Comparison of ENCODE assay signal across 12 cellular contexts in genomic region chr3:60610441-60611112, GRCh38.
DNase-seq lines count a peak whose midpoint lies in the region; ATAC-seq lines count a peak whose summit lies in the region.
"Had no signal": no experiment of that assay in that cellular context is flagged by ENCODE, and none has a peak within 500 bp of the region (broad histone marks: within the 10 kb centered on the region; RNA-seq: fewer than 3 reads in every experiment).

No MANE protein-coding gene starts in this region.

- no peak for ATAC-seq in stimulated activated memory B cell treated with anti-CD40 and anti-IgM and Interleukin-4, amounts not matched to agents 10 μg/mL and 1 μg/mL and 100 μg/mL, for 72 hours
- no peak for ATAC-seq in HG02798 (IDR thresholded peaks at IDR 0.05; ENCODE audit: poor library complexity, unreplicated experiment)
- ATAC-seq: activated T-cell treated with anti-CD3 and anti-CD28 coated beads, Interleukin-2, amount 50 U/mL, for 72 hours; natural killer cell treated with Interleukin-12 subunit alpha and Interleukin-12 subunit beta and Interleukin-15 and Interleukin-18, amount 100 ng/mL, for 72 hours had no signal

- H3K36me3 Mint-ChIP-seq in stimulated activated memory B cell treated with anti-CD40 and anti-IgM and Interleukin-4, amounts not matched to agents 10 μg/mL and 1 μg/mL and 100 μg/mL, for 72 hours: no peaks in the 10 kb centered on the region
- H3K36me3 Mint-ChIP-seq: natural killer cell treated with Interleukin-12 subunit alpha and Interleukin-12 subunit beta and Interleukin-15 and Interleukin-18, amount 100 ng/mL, for 72 hours had no signal

- H3K4me1 Mint-ChIP-seq in stimulated activated memory B cell treated with anti-CD40 and anti-IgM and Interleukin-4, amounts not matched to agents 10 μg/mL and 1 μg/mL and 100 μg/mL, for 72 hours: no peaks in the 10 kb centered on the region

- no peaks in the 10 kb centered on the region for H3K27me3 Mint-ChIP-seq in stimulated activated memory B cell treated with anti-CD40 and anti-IgM and Interleukin-4, amounts not matched to agents 10 μg/mL and 1 μg/mL and 100 μg/mL, for 72 hours

- H3K9me3 Mint-ChIP-seq in stimulated activated memory B cell treated with anti-CD40 and anti-IgM and Interleukin-4, amounts not matched to agents 10 μg/mL and 1 μg/mL and 100 μg/mL, for 72 hours: peaks cover 2% of the 10 kb centered on the region
- H3K9me3 Mint-ChIP-seq: natural killer cell treated with Interleukin-12 subunit alpha and Interleukin-12 subunit beta and Interleukin-15 and Interleukin-18, amount 100 ng/mL, for 72 hours had no signal

- DNase-seq in AG08395 (ENCODE audit: low spot score) (peak; percentile 37), NCI-H2196 treated with DMSO at 0.1 percent for 48 hours (lab: John Stamatoyannopoulos, UW; ENCODE audit: unreplicated experiment) (peak; percentile 35), fibroblast of gingiva (ENCODE audit: low read depth) (peak; percentile 73), non-pigmented ciliary epithelial cell (ENCODE audit: low read depth) (peak; percentile 68), CD1c-positive myeloid dendritic cell (ENCODE audit: extremely low spot score) (no peak), activated gamma-delta T cell treated with Interleukin-2 at 50 U/mL for 16 hours (no peak)
- DNase-seq: activated T-cell treated with anti-CD3 and anti-CD28 coated beads, Interleukin-2, amount 50 U/mL, for 72 hours; cortex of kidney; NCI-H1694 had no signal

- no peak overlapping the region for H3K27ac Mint-ChIP-seq in stimulated activated memory B cell treated with anti-CD40 and anti-IgM and Interleukin-4, amounts not matched to agents 10 μg/mL and 1 μg/mL and 100 μg/mL, for 72 hours
- H3K27ac Mint-ChIP-seq: activated T-cell treated with anti-CD3 and anti-CD28 coated beads, Interleukin-2, amount 50 U/mL, for 72 hours; natural killer cell treated with Interleukin-12 subunit alpha and Interleukin-12 subunit beta and Interleukin-15 and Interleukin-18, amount 100 ng/mL, for 72 hours had no signal

- no peak overlapping the region for H3K4me3 Mint-ChIP-seq in stimulated activated memory B cell treated with anti-CD40 and anti-IgM and Interleukin-4, amounts not matched to agents 10 μg/mL and 1 μg/mL and 100 μg/mL, for 72 hours
- H3K4me3 Mint-ChIP-seq: activated T-cell treated with anti-CD3 and anti-CD28 coated beads, Interleukin-2, amount 50 U/mL, for 72 hours; natural killer cell treated with Interleukin-12 subunit alpha and Interleukin-12 subunit beta and Interleukin-15 and Interleukin-18, amount 100 ng/mL, for 72 hours had no signal

Comparison
In these comparisons a context has a peak if more than half of its experiments do, and no peak if none do; other contexts are left out.
1. DNase-seq: peak in AG08395 (single experiment), NCI-H2196 treated with DMSO at 0.1 percent for 48 hours (single experiment), fibroblast of gingiva (single experiment) and non-pigmented ciliary epithelial cell (single experiment); none in CD1c-positive myeloid dendritic cell (single experiment) and activated gamma-delta T cell treated with Interleukin-2 at 50 U/mL for 16 hours (single experiment).